19 cellular contexts compared by ENCODE assay signal in the genomic region with DNA sequence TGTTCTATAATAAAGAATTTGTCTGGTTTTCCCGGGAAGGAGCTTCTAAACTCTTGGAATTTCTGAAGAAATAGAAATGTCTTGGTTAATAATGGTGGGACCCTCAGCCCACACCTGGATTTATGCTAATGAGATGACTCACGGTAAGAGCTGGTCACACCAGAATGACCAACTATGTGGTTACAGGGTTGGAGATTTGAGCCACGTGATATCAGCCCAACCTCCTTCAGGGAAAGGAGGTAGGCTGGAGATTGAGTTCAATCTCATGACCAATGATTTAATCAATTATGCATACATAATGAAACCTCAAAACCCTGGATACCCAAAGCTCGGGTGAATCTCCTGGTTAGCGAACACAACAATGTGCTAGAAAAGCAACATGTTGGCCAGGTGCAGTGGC. TPM values are rescaled to one million over a fixed set of nuclear protein-coding genes. Genes with fewer than 3 reads are reported as not detected.
A peak's percentile ranks its signal among the peaks of the same experiment; 100 is the strongest.
DNase-seq lines count a peak whose midpoint lies in the region; ATAC-seq, FAIRE-seq and TF ChIP-seq lines count a peak whose summit lies in the region.
"Had no signal": no experiment of that assay in that cellular context is flagged by ENCODE, and none has a peak within 500 bp of the region (broad histone marks: within the 10 kb centered on the region; RNA-seq: fewer than 3 reads in every experiment).

No MANE protein-coding gene starts in this region.

- no peak for FAIRE-seq in astrocyte (lab: Jason Lieb, UNC)
- FAIRE-seq: A204.1 had no signal

- H3K79me2 ChIP-seq in astrocyte (ENCODE audit: insufficient read depth, low read length) (no peaks in the 10 kb centered on the region), neural progenitor cell (ENCODE audit: low read depth) (no peaks in the 10 kb centered on the region)

- TF ChIP-seq CTCF in astrocyte (IDR thresholded peaks at IDR 0.05; ENCODE audit: insufficient read depth, low read depth, low read length) (no peak), neural progenitor cell (IDR thresholded peaks at IDR 0.05) (no peak), Calu3 (IDR thresholded peaks at IDR 0.05; ENCODE audit: unreplicated experiment) (no peak)

- H3K27me3 ChIP-seq in astrocyte (ENCODE audit: insufficient read depth, low read length) (peaks cover 6% of the 10 kb centered on the region), neural progenitor cell (peaks cover 21% of the 10 kb centered on the region)
- H3K27me3 ChIP-seq: BE2C had no signal

- no peak for TF ChIP-seq POLR2A in erythroblast (IDR thresholded peaks at IDR 0.05; ENCODE audit: low read length)

- H3K4me1 ChIP-seq in astrocyte (ENCODE audit: insufficient read depth, low read length) (peaks cover 9% of the 10 kb centered on the region), neural progenitor cell (peaks cover 9% of the 10 kb centered on the region)

- no peak for ATAC-seq in GM21367 (IDR thresholded peaks at IDR 0.05; ENCODE audit: unreplicated experiment)

- intact Hi-C loops in Calu3 (cut with micrococcal nuclease; ENCODE audit: unreplicated experiment) = no loop called here

- DNase-seq in Caki2 (ENCODE audit: low read depth) (peak; percentile 87), astrocyte (ENCODE audit: low read depth) (peak; percentile 51), glomerular visceral epithelial cell (ENCODE audit: extremely low spot score) (peak; percentile 74), neural progenitor cell (ENCODE audit: low spot score) (no peak), Calu3 (no peak), erythroblast (lab: John Stamatoyannopoulos, UW) (no peak), SIG-M5 treated with dmso at 0.1 percent for 504 hours (lab: John Stamatoyannopoulos, UW; ENCODE audit: unreplicated experiment) (no peak)
- DNase-seq: BE2C; CD4-positive, alpha-beta memory T cell; H9; NCI-H1105 treated with DMSO at 0.1 percent for 48 hours; NCI-H1694 treated with DMSO at 0.1 percent for 48 hours; NCI-H2227 treated with DMSO at 0.1 percent for 48 hours; NCI-H510A treated with DMSO at 0.1 percent for 48 hours; NCI-H774; Right ventricle myocardium superior had no signal

- H3K27ac Mint-ChIP-seq in astrocyte (ENCODE audit: unreplicated experiment) (no peak overlapping the region), neural progenitor cell (peak overlapping the region; percentile 62), Calu3 (ENCODE audit: unreplicated experiment) (no peak overlapping the region)
- H3K27ac Mint-ChIP-seq: CD4-positive, alpha-beta memory T cell; H9 had no signal

- no peak overlapping the region for H3K27ac ChIP-seq in astrocyte (ENCODE audit: low read depth, low read length)
- no peak overlapping the region for H3K27ac ChIP-seq in neural progenitor cell
- H3K27ac ChIP-seq: SK-N-MC had no signal

- H3K4me3 ChIP-seq in astrocyte (ENCODE audit: insufficient read depth, low read depth, low read length) = no peak overlapping the region
- no peak overlapping the region for H3K4me3 ChIP-seq in neural progenitor cell
- H3K4me3 ChIP-seq: SK-N-MC had no signal

- no peak overlapping the region for H3K4me2 ChIP-seq in astrocyte (ENCODE audit: low read length)
- no peak overlapping the region for H3K4me2 ChIP-seq in neural progenitor cell

- H3K4me1 Mint-ChIP-seq in astrocyte (ENCODE audit: low read depth, unreplicated experiment) = peaks cover 15% of the 10 kb centered on the region
- H3K4me1 Mint-ChIP-seq in neural progenitor cell = peaks cover 7% of the 10 kb centered on the region
- no peaks in the 10 kb centered on the region for H3K4me1 Mint-ChIP-seq in Calu3 (ENCODE audit: low read depth, unreplicated experiment)
- H3K4me1 Mint-ChIP-seq: CD4-positive, alpha-beta memory T cell had no signal

- CTCF ChIA-PET in Calu3 (lab: Charles Lee) = interaction anchor here (0.8 kb wide), 1 partner anchor 10 kb away, joined by 3 read pairs; no protein-coding TSS in a partner anchor

- H3K27me3 Mint-ChIP-seq in astrocyte (ENCODE audit: low read depth, unreplicated experiment) (peaks cover 12% of the 10 kb centered on the region), neural progenitor cell (ENCODE audit: insufficient read depth, low read depth) (peaks cover 7% of the 10 kb centered on the region), Calu3 (ENCODE audit: unreplicated experiment) (peaks cover 12% of the 10 kb centered on the region)

- no peak overlapping the region for H2AFZ ChIP-seq in astrocyte (ENCODE audit: low read depth, low read length)
- no peak overlapping the region for H2AFZ ChIP-seq in neural progenitor cell (replicated peaks)

- in situ Hi-C loops in Caki2 (cut with HindIII; ENCODE audit: low pct_unique_long_range_greater_than_20kb, low sequenced_read_pairs) = no loop called here

- BruUV-seq in Calu3 (replicated peaks; lab: Mats Ljungman, UMichigan) = no TSS peak

- H3K36me3 ChIP-seq in astrocyte (ENCODE audit: insufficient read depth, low read length) (no peaks in the 10 kb centered on the region), neural progenitor cell (no peaks in the 10 kb centered on the region)
- H3K36me3 ChIP-seq: BE2C had no signal

- H3K9me3 Mint-ChIP-seq in astrocyte (ENCODE audit: unreplicated experiment) (peaks cover 2% of the 10 kb centered on the region), neural progenitor cell (peaks cover 3% of the 10 kb centered on the region), Calu3 (ENCODE audit: low read depth, unreplicated experiment) (no peaks in the 10 kb centered on the region)
- H3K9me3 Mint-ChIP-seq: H9 had no signal

- no peaks in the 10 kb centered on the region for H4K20me1 ChIP-seq in astrocyte (ENCODE audit: insufficient read depth, low read length)
- no peaks in the 10 kb centered on the region for H4K20me1 ChIP-seq in neural progenitor cell (ENCODE audit: low read depth)

- H3K9ac ChIP-seq in astrocyte (ENCODE audit: low read length) = no peak overlapping the region
- H3K9ac ChIP-seq in neural progenitor cell = no peak overlapping the region

- H3F3A ChIP-seq in neural progenitor cell (ENCODE audit: low read depth) = peaks cover under 1% of the 10 kb centered on the region

- H3K4me3 Mint-ChIP-seq in astrocyte (ENCODE audit: unreplicated experiment) = no peak overlapping the region
- H3K4me3 Mint-ChIP-seq in neural progenitor cell = no peak overlapping the region
- H3K4me3 Mint-ChIP-seq in Calu3 (ENCODE audit: low read depth, unreplicated experiment) = no peak overlapping the region
- H3K4me3 Mint-ChIP-seq: CD4-positive, alpha-beta memory T cell; H9 had no signal

- H3K9me3 ChIP-seq in astrocyte (ENCODE audit: insufficient read depth, low read depth, low read length) = no peaks in the 10 kb centered on the region
- H3K9me3 ChIP-seq in neural progenitor cell (ENCODE audit: low read depth) = no peaks in the 10 kb centered on the region
- H3K9me3 ChIP-seq: BE2C had no signal

- H3K36me3 Mint-ChIP-seq in astrocyte (ENCODE audit: low read depth, unreplicated experiment) = no peaks in the 10 kb centered on the region
- H3K36me3 Mint-ChIP-seq in neural progenitor cell = no peaks in the 10 kb centered on the region
- H3K36me3 Mint-ChIP-seq in Calu3 (ENCODE audit: insufficient read depth, unreplicated experiment) = no peaks in the 10 kb centered on the region
- H3K36me3 Mint-ChIP-seq: CD4-positive, alpha-beta memory T cell had no signal

RNA-seq across cellular contexts. Expression of a gene that starts 22.1 kb away (rescaled TPM):
- total RNA-seq in Caki2 (2014; rRNA removed; shearing (Covaris generic); ENCODE audit: low replicate concordance) = 217 and 218 TPM in 2 replicates
- total RNA-seq in astrocyte (932 and 1,014 TPM in 2 replicates), neural progenitor cell (ENCODE audit: low replicate concordance) (7.0 and 14.1 TPM in 2 replicates), Calu3 (2022) (26.5 and 33.7 TPM in 2 replicates)

RNA-seq across cellular contexts. Expression of a gene that starts 41.2 kb away (rescaled TPM):
- not detected in 2 replicates for total RNA-seq in Caki2 (2014; rRNA removed; shearing (Covaris generic); ENCODE audit: low replicate concordance)
- total RNA-seq in astrocyte (0.14 and 0.16 TPM in 2 replicates), neural progenitor cell (ENCODE audit: low replicate concordance) (0.03 TPM in 1 of 2 replicates, not detected in the other), Calu3 (2022) (not detected in 2 replicates)
- total RNA-seq: CD4-positive, alpha-beta memory T cell; H9; Right ventricle myocardium superior had no signal

Comparison
In these comparisons a context has a peak if more than half of its experiments do, and no peak if none do; other contexts are left out.
1. DNase-seq: peak in Caki2 (single experiment), astrocyte (single experiment) and glomerular visceral epithelial cell (single experiment); none in neural progenitor cell (single experiment), Calu3 (single experiment), erythroblast (0 of 2) and SIG-M5 treated with dmso at 0.1 percent for 504 hours (single experiment).